In the genomic region with DNA sequence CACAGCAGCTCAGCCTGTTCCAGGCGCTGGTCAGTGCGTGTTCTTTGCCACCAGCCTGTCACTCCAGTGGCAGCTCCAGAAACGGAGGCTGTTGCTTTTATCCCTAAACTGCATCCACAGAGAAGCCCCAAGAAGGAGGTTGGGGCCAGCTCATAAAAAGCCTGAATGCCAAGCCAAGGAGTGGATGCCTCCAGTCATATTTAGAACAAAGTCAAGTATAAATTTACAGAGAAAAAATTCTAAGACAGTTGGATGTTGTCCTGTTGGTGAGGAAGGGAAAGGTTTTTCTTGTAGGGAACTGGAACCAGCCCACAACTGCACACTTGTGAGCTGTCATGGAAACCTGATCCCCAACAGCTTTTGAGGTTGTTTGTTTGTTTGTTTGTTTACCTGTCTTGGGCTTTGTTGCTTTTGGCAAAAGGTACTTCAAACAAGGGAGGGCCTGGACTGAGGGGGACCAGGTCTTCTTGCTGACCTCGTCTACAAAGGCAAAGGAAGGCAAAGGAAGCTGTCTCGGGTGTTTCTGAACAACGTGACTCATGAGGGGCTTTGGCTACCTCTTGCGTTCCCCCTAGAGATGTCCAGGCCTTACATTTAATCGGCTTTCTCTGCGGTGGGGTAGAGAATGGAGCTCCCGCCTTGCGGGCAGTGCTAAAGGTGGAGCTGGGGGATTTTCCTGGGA, we compare ENCODE assay signal across 18 cellular contexts. TPM values are rescaled to one million over a fixed set of nuclear protein-coding genes. Genes with fewer than 3 reads are reported as not detected.
DNase-seq lines count a peak whose midpoint lies in the region; ATAC-seq, FAIRE-seq and TF ChIP-seq lines count a peak whose summit lies in the region.
"Had no signal": no experiment of that assay in that cellular context is flagged by ENCODE, and none has a peak within 500 bp of the region (broad histone marks: within the 10 kb centered on the region; RNA-seq: fewer than 3 reads in every experiment).

No MANE protein-coding gene starts in this region.

- H2AFZ ChIP-seq in astrocyte (ENCODE audit: low read depth, low read length), result peak overlapping the region; percentile 32
- no peak overlapping the region for H2AFZ ChIP-seq in keratinocyte (ENCODE audit: control insufficient read depth, low read length)

- H3K4me2 ChIP-seq in astrocyte (ENCODE audit: low read length), result peak overlapping the region; percentile 75
- peak overlapping the region; percentile 65 for H3K4me2 ChIP-seq in keratinocyte (ENCODE audit: control insufficient read depth, extremely low read depth, insufficient read depth, low read depth, low read length)

- H3K27ac Mint-ChIP-seq in astrocyte (ENCODE audit: unreplicated experiment), result peak overlapping the region; percentile 93
- H3K27ac Mint-ChIP-seq: CD4-positive, alpha-beta T cell; naive thymus-derived CD4-positive, alpha-beta T cell had no signal

- dilution Hi-C loops in keratinocyte (cut with MboI; ENCODE audit: extremely low pct_ligation_motif_present, low sequenced_read_pairs), result no loop called here

- H4K20me1 ChIP-seq in astrocyte (ENCODE audit: insufficient read depth, low read length), result no peaks in the 10 kb centered on the region
- H4K20me1 ChIP-seq in keratinocyte (ENCODE audit: control insufficient read depth, extremely low read depth, insufficient read depth, low read length), result no peaks in the 10 kb centered on the region

- H3K79me2 ChIP-seq in astrocyte (ENCODE audit: insufficient read depth, low read length) (no peaks in the 10 kb centered on the region), keratinocyte (ENCODE audit: control insufficient read depth, insufficient read depth, low read length) (no peaks in the 10 kb centered on the region)

- H3K36me3 ChIP-seq in HUES48 (ENCODE audit: control insufficient read depth, insufficient read depth, low read length) (no peaks in the 10 kb centered on the region), astrocyte (ENCODE audit: insufficient read depth, low read length) (no peaks in the 10 kb centered on the region), keratinocyte (ENCODE audit: control insufficient read depth in 2 of 2, extremely low read depth in 1 of 2, insufficient read depth in 2 of 2, low read length in 2 of 2) (no peaks in the 10 kb centered on the region), tibial nerve (peaks cover 0 to 20% (median 0%) of the 10 kb centered on the region in 3 donors)

- H3K36me3 Mint-ChIP-seq in astrocyte (ENCODE audit: low read depth, unreplicated experiment), result peaks cover 6% of the 10 kb centered on the region
- H3K36me3 Mint-ChIP-seq: naive thymus-derived CD4-positive, alpha-beta T cell had no signal

- no peak for TF ChIP-seq POLR2A in tibial nerve (IDR thresholded peaks at IDR 0.05)

- H3K4me1 Mint-ChIP-seq in astrocyte (ENCODE audit: low read depth, unreplicated experiment), result peaks cover 44% of the 10 kb centered on the region

- H3K4me1 ChIP-seq in HUES48 (ENCODE audit: control insufficient read depth, insufficient read depth, low read length) (peaks cover 33% of the 10 kb centered on the region), astrocyte (ENCODE audit: insufficient read depth, low read length) (peaks cover 49% of the 10 kb centered on the region), keratinocyte (ENCODE audit: control insufficient read depth, extremely low read depth, insufficient read depth, low read length) (peaks cover 54% of the 10 kb centered on the region), tibial nerve (peaks cover 0 to 44% (median 33%) of the 10 kb centered on the region in 4 donors)

- ATAC-seq in HG02798 (IDR thresholded peaks at IDR 0.05; ENCODE audit: poor library complexity, unreplicated experiment), result no peak
- ATAC-seq: left colon; naive thymus-derived CD4-positive, alpha-beta T cell had no signal

- DNase-seq in astrocyte (ENCODE audit: low read depth), result peak; percentile 35
- no peak for DNase-seq in keratinocyte (ENCODE audit: low read depth, low spot score)
- no peak for DNase-seq in tibial nerve (ENCODE audit: low spot score in 2 of 2)
- DNase-seq in C1 segment of cervical spinal cord (lab: John Stamatoyannopoulos, UW), result no peak
- no peak for DNase-seq in activated CD4-positive, alpha-beta T cell treated with anti-CD3 and anti-CD28 coated beads for 48 hours
- DNase-seq: activated effector memory CD4-positive, alpha-beta T cell treated with anti-CD3 and anti-CD28 coated beads, Interleukin-2, amount 50 U/mL, for 16 hours; anterior cingulate cortex; CD4-positive, alpha-beta T cell; EL; Karpas-422; left colon; naive thymus-derived CD4-positive, alpha-beta T cell; NCI-H1436 treated with DMSO at 0.1 percent for 48 hours; NCI-H446 treated with DMSO at 0.1 percent for 48 hours; stimulated activated CD4-positive, alpha-beta T cell treated with anti-CD3 and anti-CD28 coated beads, Interleukin-4, amount 100 ng/mL, for 24 hours had no signal

- WGBS in tibial nerve, 2 donors, result 65 to 74% methylated on average over 11 of the region's 11 CpGs

- H3K27me3 Mint-ChIP-seq in astrocyte (ENCODE audit: low read depth, unreplicated experiment), result no peaks in the 10 kb centered on the region

- H3K9ac ChIP-seq in HUES48 (ENCODE audit: low read depth, low read length) (no peak overlapping the region), astrocyte (ENCODE audit: low read length) (peak overlapping the region; percentile 77), keratinocyte (ENCODE audit: control insufficient read depth, extremely low read depth, insufficient read depth, low read length) (no peak overlapping the region)

- no peak for FAIRE-seq in astrocyte (lab: Jason Lieb, UNC)
- peak; percentile 17 for FAIRE-seq in keratinocyte (lab: Jason Lieb, UNC)

- H3K9me3 ChIP-seq in HUES48 (ENCODE audit: control insufficient read depth, insufficient read depth, low read length), result no peaks in the 10 kb centered on the region
- H3K9me3 ChIP-seq in astrocyte (ENCODE audit: insufficient read depth, low read depth, low read length), result no peaks in the 10 kb centered on the region
- H3K9me3 ChIP-seq in keratinocyte (ENCODE audit: control insufficient read depth, low read depth, low read length), result no peaks in the 10 kb centered on the region
- no peaks in the 10 kb centered on the region for H3K9me3 ChIP-seq in tibial nerve

- no peaks in the 10 kb centered on the region for H3K9me1 ChIP-seq in keratinocyte (ENCODE audit: control insufficient read depth, extremely low read depth, insufficient read depth, low read length)

- no peak for TF ChIP-seq EP300 in tibial nerve (IDR thresholded peaks at IDR 0.05)

- H3K4me3 ChIP-seq in HUES48 (ENCODE audit: low read depth, low read length) (no peak overlapping the region), astrocyte (ENCODE audit: insufficient read depth, low read depth, low read length) (no peak overlapping the region), keratinocyte (ENCODE audit: control insufficient read depth in 2 of 3, extremely low read depth in 1 of 3, insufficient read depth in 2 of 3, low read depth in 1 of 3, low read length in 3 of 3) (no peak overlapping the region), tibial nerve (no peak overlapping the region)

- peak overlapping the region; percentile 68 for H3K27ac ChIP-seq in HUES48 (ENCODE audit: low read depth, low read length)
- peak overlapping the region; percentile 98 for H3K27ac ChIP-seq in astrocyte (ENCODE audit: low read depth, low read length)
- H3K27ac ChIP-seq in keratinocyte (ENCODE audit: control insufficient read depth, insufficient read depth, low read length), result peak overlapping the region; percentile 6
- H3K27ac ChIP-seq in tibial nerve, result peak overlapping the region; percentile 50 to 93 (median 76)

- H3K9me3 Mint-ChIP-seq in astrocyte (ENCODE audit: unreplicated experiment), result no peaks in the 10 kb centered on the region
- H3K9me3 Mint-ChIP-seq: CD4-positive, alpha-beta T cell; naive thymus-derived CD4-positive, alpha-beta T cell had no signal

- H3K4me3 Mint-ChIP-seq in astrocyte (ENCODE audit: unreplicated experiment), result no peak overlapping the region
- H3K4me3 Mint-ChIP-seq: CD4-positive, alpha-beta T cell; naive thymus-derived CD4-positive, alpha-beta T cell had no signal

- H3K27me3 ChIP-seq in HUES48 (ENCODE audit: control insufficient read depth, insufficient read depth, low read length) (no peaks in the 10 kb centered on the region), astrocyte (ENCODE audit: insufficient read depth, low read length) (no peaks in the 10 kb centered on the region), keratinocyte (ENCODE audit: control insufficient read depth, extremely low read depth, insufficient read depth, low read length) (no peaks in the 10 kb centered on the region), tibial nerve (no peaks in the 10 kb centered on the region)

- TF ChIP-seq CTCF in astrocyte (IDR thresholded peaks at IDR 0.05; ENCODE audit: insufficient read depth, low read depth, low read length) (no peak), keratinocyte (optimal IDR thresholded peaks at IDR 0.05 in 1 of 3, IDR thresholded peaks at IDR 0.05 in 1 of 3, conservative IDR thresholded peaks at IDR 0.05 in 1 of 3; ENCODE audit: extremely low read depth in 1 of 3, insufficient read depth in 2 of 3, low read length in 3 of 3) (no peak), tibial nerve (IDR thresholded peaks at IDR 0.05) (no peak)

RNA-seq across cellular contexts. Expression of gene OLFML2A, which starts 36.7 kb away (rescaled TPM):
- total RNA-seq in astrocyte, result 148 and 179 TPM in 2 replicates
- polyA plus RNA-seq in keratinocyte, result 0.59 to 3.1 TPM (median 1.1 TPM) in 3 replicates
- 1.3 TPM for polyA plus RNA-seq in keratinocyte (2011; ENCODE audit: low read depth)
- 0.47 and 0.83 TPM in 2 replicates for polyA plus RNA-seq in keratinocyte (2011; cell fraction: cytosol; rRNA removed)
- polyA plus RNA-seq in keratinocyte (2011; cell fraction: nucleus; rRNA removed), result 2.0 and 3.3 TPM in 2 replicates
- polyA plus RNA-seq in keratinocyte (2012; ENCODE audit: low replicate concordance), result 0.63 and 1.9 TPM in 2 replicates
- polyA minus RNA-seq in keratinocyte, result 0.89 to 3.5 TPM (median 1.3 TPM) in 3 replicates
- polyA minus RNA-seq in keratinocyte (2011; cell fraction: cytosol; rRNA and poly(A)+ RNA removed), result 2.7 TPM
- 2.5 and 4.5 TPM in 2 replicates for polyA minus RNA-seq in keratinocyte (2011; cell fraction: nucleus; rRNA and poly(A)+ RNA removed)
- 100 to 1,000 TPM in 2 of 4 donors, 10 to 100 TPM in 2; 44.7 to 328 (median 169) TPM for total RNA-seq in tibial nerve
- total RNA-seq: CD4-positive, alpha-beta T cell had no signal
- polyA plus RNA-seq: naive thymus-derived CD4-positive, alpha-beta T cell had no signal

RNA-seq across cellular contexts. Expression of gene WDR38, which starts 39.6 kb away (rescaled TPM):
- total RNA-seq in astrocyte (not detected in 2 replicates), tibial nerve (under 1 TPM in 1 of 4 donors, not detected in 3; 0.39 TPM)
- polyA plus RNA-seq in keratinocyte, result not detected in 3 replicates
- not detected for polyA plus RNA-seq in keratinocyte (2011; ENCODE audit: low read depth)
- polyA plus RNA-seq in keratinocyte (2011; cell fraction: cytosol; rRNA removed), result not detected in 2 replicates
- polyA plus RNA-seq in keratinocyte (2011; cell fraction: nucleus; rRNA removed), result not detected in 2 replicates
- not detected in 2 replicates for polyA plus RNA-seq in keratinocyte (2012; ENCODE audit: low replicate concordance)
- not detected in 3 replicates for polyA minus RNA-seq in keratinocyte
- not detected for polyA minus RNA-seq in keratinocyte (2011; cell fraction: cytosol; rRNA and poly(A)+ RNA removed)
- polyA minus RNA-seq in keratinocyte (2011; cell fraction: nucleus; rRNA and poly(A)+ RNA removed), result not detected in 2 replicates
- total RNA-seq: CD4-positive, alpha-beta T cell; left colon; naive thymus-derived CD4-positive, alpha-beta T cell; renal cortical epithelial cell had no signal
- polyA plus RNA-seq: naive thymus-derived CD4-positive, alpha-beta T cell had no signal

RNA-seq across cellular contexts. Expression of gene NR6A1, which starts 42.5 kb away (rescaled TPM):
- total RNA-seq in astrocyte (14.5 and 20.8 TPM in 2 replicates), tibial nerve (1 to 10 TPM; 1.7 to 8.4 (median 5.5) TPM)
- polyA plus RNA-seq in keratinocyte, result 1.1 to 1.9 TPM (median 1.8 TPM) in 3 replicates
- 0.76 TPM for polyA plus RNA-seq in keratinocyte (2011; ENCODE audit: low read depth)
- 0.60 and 0.69 TPM in 2 replicates for polyA plus RNA-seq in keratinocyte (2011; cell fraction: cytosol; rRNA removed)
- polyA plus RNA-seq in keratinocyte (2011; cell fraction: nucleus; rRNA removed), result 5.9 and 6.4 TPM in 2 replicates
- 0.91 and 1.5 TPM in 2 replicates for polyA plus RNA-seq in keratinocyte (2012; ENCODE audit: low replicate concordance)
- polyA minus RNA-seq in keratinocyte, result 3.9 to 8.4 TPM (median 8.1 TPM) in 3 replicates
- 0.96 TPM for polyA minus RNA-seq in keratinocyte (2011; cell fraction: cytosol; rRNA and poly(A)+ RNA removed)
- polyA minus RNA-seq in keratinocyte (2011; cell fraction: nucleus; rRNA and poly(A)+ RNA removed), result 4.2 and 7.4 TPM in 2 replicates
- total RNA-seq: CD4-positive, alpha-beta T cell had no signal
- polyA plus RNA-seq: naive thymus-derived CD4-positive, alpha-beta T cell had no signal

RNA-seq across cellular contexts. Expression of gene RPL35, which starts 48.1 kb away (rescaled TPM):
- 1,209 and 1,259 TPM in 2 replicates for total RNA-seq in astrocyte
- 2,334 to 5,073 TPM (median 3,325 TPM) in 3 replicates for polyA plus RNA-seq in keratinocyte
- polyA plus RNA-seq in keratinocyte (2011; ENCODE audit: low read depth), result 2,668 TPM
- polyA plus RNA-seq in keratinocyte (2011; cell fraction: cytosol; rRNA removed), result 894 and 1,713 TPM in 2 replicates
- 508 and 737 TPM in 2 replicates for polyA plus RNA-seq in keratinocyte (2011; cell fraction: nucleus; rRNA removed)
- 3,012 and 3,893 TPM in 2 replicates for polyA plus RNA-seq in keratinocyte (2012; ENCODE audit: low replicate concordance)
- 341 to 1,372 TPM (median 505 TPM) in 3 replicates for polyA minus RNA-seq in keratinocyte
- 894 TPM for polyA minus RNA-seq in keratinocyte (2011; cell fraction: cytosol; rRNA and poly(A)+ RNA removed)
- 127 TPM in 2 replicates for polyA minus RNA-seq in keratinocyte (2011; cell fraction: nucleus; rRNA and poly(A)+ RNA removed)
- 1,000 to 10,000 TPM; 1,854 to 2,171 (median 1,912) TPM for total RNA-seq in tibial nerve

RNA-seq across cellular contexts. Expression of gene ARPC5L, which starts 48.3 kb away (rescaled TPM):
- total RNA-seq in astrocyte (56.0 and 57.0 TPM in 2 replicates), tibial nerve (10 to 100 TPM; 21.6 to 25.3 (median 24.2) TPM)
- 79.5 to 107 TPM (median 102 TPM) in 3 replicates for polyA plus RNA-seq in keratinocyte
- 193 TPM for polyA plus RNA-seq in keratinocyte (2011; ENCODE audit: low read depth)
- 97.3 and 103 TPM in 2 replicates for polyA plus RNA-seq in keratinocyte (2011; cell fraction: cytosol; rRNA removed)
- 58.9 and 80.7 TPM in 2 replicates for polyA plus RNA-seq in keratinocyte (2011; cell fraction: nucleus; rRNA removed)
- 88.5 and 126 TPM in 2 replicates for polyA plus RNA-seq in keratinocyte (2012; ENCODE audit: low replicate concordance)
- polyA minus RNA-seq in keratinocyte, result 13.2 to 34.9 TPM (median 23.4 TPM) in 3 replicates
- 41.1 TPM for polyA minus RNA-seq in keratinocyte (2011; cell fraction: cytosol; rRNA and poly(A)+ RNA removed)
- polyA minus RNA-seq in keratinocyte (2011; cell fraction: nucleus; rRNA and poly(A)+ RNA removed), result 11.7 and 14.9 TPM in 2 replicates

Comparison
In these comparisons a context has a peak if more than half of its experiments do, and no peak if none do; other contexts are left out.
1. H3K27ac ChIP-seq: peak in every context shown above with its lines; median percentile 98 in astrocyte; 76 in tibial nerve; 68 in HUES48; 6 in keratinocyte.